ENCODE assay signal across 20 cellular contexts in genomic region chr13:97506511-97506910, GRCh38.
A peak's percentile ranks its signal among the peaks of the same experiment; 100 is the strongest.
DNase-seq lines count a peak whose midpoint lies in the region; ATAC-seq and TF ChIP-seq lines count a peak whose summit lies in the region.
"Had no signal": no experiment of that assay in that cellular context is flagged by ENCODE, and none has a peak within 500 bp of the region (broad histone marks: within the 10 kb centered on the region; RNA-seq: fewer than 3 reads in every experiment).

No MANE protein-coding gene starts in this region.

- 59% methylated on average over 4 of the region's 4 CpGs for WGBS in mammary epithelial cell (ENCODE audit: low coverage, missing lambda C conversion rate)

- BruUV-seq in MCF 10A (replicated peaks; lab: Mats Ljungman, UMichigan) (no TSS peak), mammary epithelial cell (replicated peaks; lab: Mats Ljungman, UMichigan) (no TSS peak)

- POLR2A ChIA-PET in MCF 10A (lab: Yijun Ruan, JAX), result interaction anchor here (0.7 kb wide), 1 partner anchor 141 kb away, joined by 3 read pairs; no protein-coding TSS in a partner anchor
- POLR2A ChIA-PET in CD4-positive, alpha-beta memory T cell (lab: Charles Lee; ENCODE audit: partially characterized antibody), result interaction anchor here (0.8 kb wide), 1 partner anchor 73 kb away, joined by 3 read pairs; no protein-coding TSS in a partner anchor

- peak; percentile 49 for ATAC-seq in upper lobe of right lung
- ATAC-seq: A549 had no signal

- no peaks in the 10 kb centered on the region for H4K20me1 ChIP-seq in mammary epithelial cell (ENCODE audit: insufficient read depth, low read length)

- no peak overlapping the region for H3K27ac Mint-ChIP-seq in MCF 10A (ENCODE audit: low read depth, unreplicated experiment)
- H3K27ac Mint-ChIP-seq in CD4-positive, alpha-beta memory T cell, result no peak overlapping the region
- H3K27ac Mint-ChIP-seq: activated T-cell treated with anti-CD3 and anti-CD28 coated beads, Interleukin-2, amount 50 U/mL, for 24 hours had no signal

- in situ Hi-C loops in mammary epithelial cell (cut with MboI; ENCODE audit: low sequenced_read_pairs in 2 of 2), result no loop called here
- in situ Hi-C loops in brain microvascular endothelial cell (cut with HindIII; ENCODE audit: low pct_ligation_motif_present, low sequenced_read_pairs), result no loop called here
- in situ Hi-C loops in GM13976 (cut with MboI; ENCODE audit: low sequenced_read_pairs, unreplicated experiment), result no loop called here

- dilution Hi-C loops in mammary epithelial cell (cut with HindIII; ENCODE audit: low sequenced_read_pairs), result no loop called here

- intact Hi-C loops in MCF 10A (cut with micrococcal nuclease) (no loop called here), mammary epithelial cell (cut with micrococcal nuclease) (no loop called here), upper lobe of right lung (cut with DNase I) (no loop called here)
- intact Hi-C loops in CD4-positive, alpha-beta memory T cell (cut with micrococcal nuclease), result no loop called here

- peaks cover 6% of the 10 kb centered on the region for H3K4me1 Mint-ChIP-seq in MCF 10A (ENCODE audit: insufficient read depth, unreplicated experiment)
- H3K4me1 Mint-ChIP-seq in CD4-positive, alpha-beta memory T cell, result peaks cover 0 to 2% (median 0%) of the 10 kb centered on the region in 4 donors

- H3K9me3 ChIP-seq in mammary epithelial cell (replicated peaks; ENCODE audit: insufficient read depth, low read length) (no peaks in the 10 kb centered on the region), upper lobe of right lung (no peaks in the 10 kb centered on the region)
- peaks cover 0 to 2% of the 10 kb centered on the region in 2 donors for H3K9me3 ChIP-seq in CD4-positive, alpha-beta memory T cell (ENCODE audit: control insufficient read depth in 1 of 2, low read length in 2 of 2)
- H3K9me3 ChIP-seq: colonic mucosa, sigmoid colon, uterus had no signal

- H3K36me3 ChIP-seq in mammary epithelial cell (ENCODE audit: insufficient read depth, low read length) (no peaks in the 10 kb centered on the region), brain microvascular endothelial cell (replicated peaks) (no peaks in the 10 kb centered on the region), upper lobe of right lung (no peaks in the 10 kb centered on the region)
- H3K36me3 ChIP-seq in CD4-positive, alpha-beta memory T cell (ENCODE audit: insufficient read depth, low read length), result no peaks in the 10 kb centered on the region
- H3K36me3 ChIP-seq: colonic mucosa, esophagus squamous epithelium, sigmoid colon, uterus had no signal

- H3K4me2 ChIP-seq in mammary epithelial cell (ENCODE audit: insufficient read depth, low read depth, low read length), result no peak overlapping the region
- H3K4me2 ChIP-seq: A549 had no signal

- no peaks in the 10 kb centered on the region for H3K4me1 ChIP-seq in mammary epithelial cell (ENCODE audit: insufficient read depth, low read length)
- peaks cover 12% of the 10 kb centered on the region for H3K4me1 ChIP-seq in upper lobe of right lung
- H3K4me1 ChIP-seq in CD4-positive, alpha-beta memory T cell (ENCODE audit: insufficient read depth, low read length), result no peaks in the 10 kb centered on the region
- H3K4me1 ChIP-seq: A549, colonic mucosa, esophagus squamous epithelium, uterus had no signal

- H3K27me3 Mint-ChIP-seq in MCF 10A (ENCODE audit: insufficient read depth, unreplicated experiment), result peaks cover 17% of the 10 kb centered on the region
- H3K27me3 Mint-ChIP-seq in CD4-positive, alpha-beta memory T cell, result peaks cover 7 to 19% of the 10 kb centered on the region in 2 donors

- H3K27ac ChIP-seq in mammary epithelial cell (ENCODE audit: insufficient read depth, low read depth, low read length) (no peak overlapping the region), brain microvascular endothelial cell (no peak overlapping the region), upper lobe of right lung (no peak overlapping the region)
- H3K27ac ChIP-seq in CD4-positive, alpha-beta memory T cell (ENCODE audit: low read depth, low read length), result no peak overlapping the region
- H3K27ac ChIP-seq: A549, colonic mucosa, esophagus squamous epithelium, sigmoid colon, uterus had no signal

- H3K4me3 ChIP-seq in mammary epithelial cell (replicated peaks in 1 of 3; ENCODE audit: insufficient read depth in 1 of 3, low read depth in 2 of 3, low read length in 3 of 3), result no peak overlapping the region
- H3K4me3 ChIP-seq in brain microvascular endothelial cell (ENCODE audit: low read depth, low read length), result no peak overlapping the region
- H3K4me3 ChIP-seq in upper lobe of right lung, result no peak overlapping the region
- no peak overlapping the region for H3K4me3 ChIP-seq in CD4-positive, alpha-beta memory T cell (ENCODE audit: low read length in 2 of 2)
- H3K4me3 ChIP-seq: A549, colonic mucosa, esophagus squamous epithelium, sigmoid colon, uterus had no signal

- no peaks in the 10 kb centered on the region for H3K9me3 Mint-ChIP-seq in MCF 10A (ENCODE audit: unreplicated experiment)
- peaks cover 0 to 13% (median 3%) of the 10 kb centered on the region in 8 donors for H3K9me3 Mint-ChIP-seq in CD4-positive, alpha-beta memory T cell
- H3K9me3 Mint-ChIP-seq: activated T-cell treated with anti-CD3 and anti-CD28 coated beads, Interleukin-2, amount 50 U/mL, for 24 hours had no signal

- H3K36me3 Mint-ChIP-seq in MCF 10A (ENCODE audit: insufficient read depth, unreplicated experiment), result no peaks in the 10 kb centered on the region
- no peaks in the 10 kb centered on the region for H3K36me3 Mint-ChIP-seq in CD4-positive, alpha-beta memory T cell

- no peaks in the 10 kb centered on the region for H3K79me2 ChIP-seq in mammary epithelial cell (ENCODE audit: insufficient read depth, low read length)

- peaks cover 5% of the 10 kb centered on the region for H3K27me3 ChIP-seq in mammary epithelial cell (ENCODE audit: insufficient read depth, low read length)
- H3K27me3 ChIP-seq in brain microvascular endothelial cell (replicated peaks), result no peaks in the 10 kb centered on the region
- no peaks in the 10 kb centered on the region for H3K27me3 ChIP-seq in upper lobe of right lung
- no peaks in the 10 kb centered on the region for H3K27me3 ChIP-seq in CD4-positive, alpha-beta memory T cell (ENCODE audit: insufficient read depth, low read length)
- H3K27me3 ChIP-seq: colonic mucosa, esophagus squamous epithelium, sigmoid colon, uterus had no signal

- CTCF ChIA-PET in MCF 10A (lab: Yijun Ruan, JAX), result interaction anchor here (0.6 to 1.6 kb wide), 3 partner anchors 16 to 984 kb away, joined by 3 to 5 read pairs (median 3); no protein-coding TSS in a partner anchor
- CTCF ChIA-PET in mammary epithelial cell (lab: Charles Lee; ENCODE audit: low non-redundant PET), result no interaction called here
- CTCF ChIA-PET in CD4-positive, alpha-beta memory T cell (lab: Charles Lee; ENCODE audit: partially characterized antibody), result no interaction called here

- no peak overlapping the region for H3K4me3 Mint-ChIP-seq in MCF 10A (ENCODE audit: unreplicated experiment)
- no peak overlapping the region for H3K4me3 Mint-ChIP-seq in CD4-positive, alpha-beta memory T cell
- H3K4me3 Mint-ChIP-seq: activated T-cell treated with anti-CD3 and anti-CD28 coated beads, Interleukin-2, amount 50 U/mL, for 24 hours had no signal

- no peak overlapping the region for H3K9ac ChIP-seq in mammary epithelial cell (ENCODE audit: insufficient read depth, low read length)

- TF ChIP-seq CTCF in MCF 10A (IDR thresholded peaks at IDR 0.05; ENCODE audit: unreplicated experiment) (no peak), mammary epithelial cell (conservative IDR thresholded peaks at IDR 0.05 in 1 of 2, IDR thresholded peaks at IDR 0.05 in 1 of 2; ENCODE audit: extremely low read depth in 1 of 2, insufficient read depth in 1 of 2, low read depth in 1 of 2, low read length in 2 of 2) (no peak), brain microvascular endothelial cell (IDR thresholded peaks at IDR 0.05; ENCODE audit: low read depth, low read length, missing control alignments) (no peak), upper lobe of right lung (IDR thresholded peaks at IDR 0.05) (no peak), GM13976 (IDR thresholded peaks at IDR 0.05; ENCODE audit: borderline replicate concordance, control extremely low read depth, extremely low read depth, insufficient read depth, missing control alignments) (no peak)

- no peak overlapping the region for H2AFZ ChIP-seq in mammary epithelial cell (ENCODE audit: low read depth, low read length)

- DNase-seq in MCF 10A (ENCODE audit: unreplicated experiment) (peak; percentile 62), mammary epithelial cell (no peak), brain microvascular endothelial cell (peak; percentile 41), iris pigment epithelial cell (ENCODE audit: low read depth) (peak; percentile 89), upper lobe of right lung (no peak), NCI-H82 (lab: John Stamatoyannopoulos, UW) (no peak), GM13976 (ENCODE audit: low spot score) (no peak)
- DNase-seq in CD4-positive, alpha-beta memory T cell, result no peak
- DNase-seq: activated CD4-positive, alpha-beta T cell treated with anti-CD3 and anti-CD28 coated beads for 4 hours; activated T-cell treated with anti-CD3 and anti-CD28 coated beads, Interleukin-2, amount 50 U/mL, for 24 hours; colonic mucosa; esophagus squamous epithelium; GF-D8; mesendoderm; NCI-H187; RPMI8226; sigmoid colon; stimulated activated naive CD4-positive, alpha-beta T cell treated with Interleukin-2 at 50 U/mL for 16 hours; uterus had no signal

Comparison
In these comparisons a context has a peak if more than half of its experiments do, and no peak if none do; other contexts are left out.
1. DNase-seq: peak in MCF 10A (single experiment), brain microvascular endothelial cell (single experiment) and iris pigment epithelial cell (single experiment); none in mammary epithelial cell (single experiment), upper lobe of right lung (single experiment), CD4-positive, alpha-beta memory T cell (0 of 5), NCI-H82 (single experiment) and GM13976 (single experiment).